In the genomic region with DNA sequence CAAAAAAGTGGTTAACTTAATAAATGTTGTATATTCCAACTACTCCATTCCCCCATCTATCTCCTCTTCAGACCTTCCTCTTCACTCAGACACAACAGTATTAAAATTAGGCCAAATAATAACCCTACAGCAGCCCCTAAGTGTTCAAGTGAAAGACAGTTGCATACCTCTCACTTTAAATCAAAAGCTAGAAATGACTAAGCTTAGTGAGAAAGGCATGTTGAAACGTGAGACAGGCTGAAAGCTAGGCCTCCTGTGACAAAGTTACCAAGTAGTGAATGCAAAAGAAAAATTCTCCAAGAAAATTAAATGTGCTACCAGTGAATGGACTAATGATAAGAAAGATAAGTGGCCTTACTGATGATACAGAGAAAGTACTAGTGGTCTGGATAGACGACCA, we compare ENCODE assay signal across 9 cellular contexts.
DNase-seq lines count a peak whose midpoint lies in the region; ATAC-seq lines count a peak whose summit lies in the region.
"Had no signal": no experiment of that assay in that cellular context is flagged by ENCODE, and none has a peak within 500 bp of the region (broad histone marks: within the 10 kb centered on the region; RNA-seq: fewer than 3 reads in every experiment).

No MANE protein-coding gene starts in this region.

- H3K23ac ChIP-seq in mesendoderm (ENCODE audit: low read length): no peak overlapping the region

- H3K4ac ChIP-seq in mesendoderm (ENCODE audit: low read depth, low read length): no peak overlapping the region

- no peak overlapping the region for H2BK120ac ChIP-seq in mesendoderm (ENCODE audit: low read depth, low read length)

- H3K79me2 ChIP-seq in mesendoderm (ENCODE audit: control insufficient read depth, insufficient read depth, low read length): no peaks in the 10 kb centered on the region

- peak; percentile 56 for ATAC-seq in GM18873 (IDR thresholded peaks at IDR 0.05; ENCODE audit: low FRiP score, unreplicated experiment)
- ATAC-seq in GM21825 (IDR thresholded peaks at IDR 0.05; ENCODE audit: unreplicated experiment): peak; percentile 71

- H3K4me1 ChIP-seq in mesendoderm (ENCODE audit: control insufficient read depth, low read depth, low read length): no peaks in the 10 kb centered on the region

- WGBS in mesendoderm (ENCODE audit: extremely low coverage, insufficient coverage, low lambda C conversion rate): no CpG with 5 or more reads among the region's 2 CpGs

- no peak overlapping the region for H2AK5ac ChIP-seq in mesendoderm (ENCODE audit: low read length)

- no peaks in the 10 kb centered on the region for H3K27me3 ChIP-seq in mesendoderm (ENCODE audit: insufficient read depth, low read length, poor library complexity)
- H3K27me3 ChIP-seq: MG63 had no signal

- no peaks in the 10 kb centered on the region for H3K36me3 ChIP-seq in mesendoderm (ENCODE audit: control insufficient read depth, insufficient read depth, low read length)

- H3K4me2 ChIP-seq in mesendoderm (ENCODE audit: low read length): no peak overlapping the region

- no peak overlapping the region for H3K56ac ChIP-seq in mesendoderm (ENCODE audit: low read length)

- H3K27ac ChIP-seq in mesendoderm (ENCODE audit: low read depth, low read length): no peak overlapping the region

- H4K8ac ChIP-seq in mesendoderm (ENCODE audit: low read depth, low read length): no peak overlapping the region

- DNase-seq in HT1080 (ENCODE audit: low read depth) (peak; percentile 12), mesendoderm (peak; percentile 10), SW480 (ENCODE audit: low spot score) (no peak), A172 (ENCODE audit: low spot score) (no peak), posterior vena cava (ENCODE audit: low spot score) (no peak), C1 segment of cervical spinal cord (lab: John Stamatoyannopoulos, UW) (no peak)
- DNase-seq: MG63 had no signal

- H3K18ac ChIP-seq in mesendoderm (ENCODE audit: low read length): no peak overlapping the region

- intact Hi-C loops in posterior vena cava (cut with DNase I): no loop called here

- H4K5ac ChIP-seq in mesendoderm (ENCODE audit: low read length): no peak overlapping the region

- H3K9ac ChIP-seq in mesendoderm (ENCODE audit: low read length): no peak overlapping the region

- H3K79me1 ChIP-seq in mesendoderm (ENCODE audit: low read length): no peaks in the 10 kb centered on the region

- H3K4me3 ChIP-seq in mesendoderm (ENCODE audit: low read length): no peak overlapping the region
- H3K4me3 ChIP-seq: MG63 had no signal

- no peak overlapping the region for H2BK15ac ChIP-seq in mesendoderm (replicated peaks; ENCODE audit: low read depth)

- H2BK5ac ChIP-seq in mesendoderm (ENCODE audit: low read length): no peak overlapping the region

Comparison
In these comparisons a context has a peak if more than half of its experiments do, and no peak if none do; other contexts are left out.
1. DNase-seq: peak in HT1080 (single experiment) and mesendoderm (single experiment); none in SW480 (single experiment), A172 (single experiment), posterior vena cava (single experiment) and C1 segment of cervical spinal cord (0 of 14).